ENCODE assay signal across 24 cellular contexts in genomic region chr20:44955270-44955669, GRCh38. TPM values are rescaled to one million over a fixed set of nuclear protein-coding genes. Genes with fewer than 3 reads are reported as not detected.
DNase-seq lines count a peak whose midpoint lies in the region; ATAC-seq and TF ChIP-seq lines count a peak whose summit lies in the region.
"Had no signal": no experiment of that assay in that cellular context is flagged by ENCODE, and none has a peak within 500 bp of the region (broad histone marks: within the 10 kb centered on the region; RNA-seq: fewer than 3 reads in every experiment).

No MANE protein-coding gene starts in this region.

- no peak overlapping the region for H3K27ac Mint-ChIP-seq in neural crest cell (ENCODE audit: unreplicated experiment)
- H3K27ac Mint-ChIP-seq: T-helper 17 cell had no signal

- peaks cover 20% of the 10 kb centered on the region for H3K4me1 Mint-ChIP-seq in neural crest cell

- no peak overlapping the region for H3K4me3 ChIP-seq in BLaER1
- peak overlapping the region; percentile 18; the same call in 1 of the 2 replicates for H3K4me3 ChIP-seq in DOHH2 (ENCODE audit: low read length)
- peak overlapping the region; percentile 10 for H3K4me3 ChIP-seq in OCI-LY7 (ENCODE audit: low read depth, low read length, poor library complexity, severe bottlenecking)
- H3K4me3 ChIP-seq: breast epithelium, left ventricle myocardium inferior, upper lobe of left lung had no signal

- no peaks in the 10 kb centered on the region for H3K27me3 ChIP-seq in BLaER1
- no peaks in the 10 kb centered on the region for H3K27me3 ChIP-seq in DOHH2 (ENCODE audit: control insufficient read depth, low read length)
- H3K27me3 ChIP-seq: breast epithelium, upper lobe of left lung had no signal

- peak overlapping the region; percentile 67 for H3K4me3 Mint-ChIP-seq in neural crest cell
- H3K4me3 Mint-ChIP-seq: naive thymus-derived CD4-positive, alpha-beta T cell had no signal

- H3K9me3 Mint-ChIP-seq in neural crest cell, result no peaks in the 10 kb centered on the region
- H3K9me3 Mint-ChIP-seq: CD4-positive, alpha-beta memory T cell; naive thymus-derived CD4-positive, alpha-beta T cell had no signal

- H3K79me2 ChIP-seq in DOHH2 (ENCODE audit: control insufficient read depth, low read length) (peaks cover 56% of the 10 kb centered on the region), OCI-LY7 (ENCODE audit: insufficient read depth, low read depth, low read length) (peaks cover 37% of the 10 kb centered on the region)

- H3K27me3 Mint-ChIP-seq in neural crest cell (ENCODE audit: low read depth), result no peaks in the 10 kb centered on the region
- H3K27me3 Mint-ChIP-seq: CD4-positive, alpha-beta memory T cell; naive thymus-derived CD4-positive, alpha-beta T cell; T-helper 17 cell had no signal

- H2AFZ ChIP-seq in OCI-LY7 (ENCODE audit: low read length), result no peak overlapping the region

- CTCF ChIA-PET in OCI-LY7 (lab: Charles Lee; ENCODE audit: unreplicated experiment), result no interaction called here
- CTCF ChIA-PET in RWPE1 (lab: Yijun Ruan, JAX), result no interaction called here

- no TSS peak for BruUV-seq in OCI-LY7 (replicated peaks; lab: Mats Ljungman, UMichigan)

- peak overlapping the region; percentile 32; the same call in 1 of the 2 replicates for H3K4me2 ChIP-seq in BLaER1
- peak overlapping the region; percentile 49 for H3K4me2 ChIP-seq in DOHH2 (ENCODE audit: low read length)
- peak overlapping the region; percentile 53 for H3K4me2 ChIP-seq in OCI-LY7 (ENCODE audit: low read length)
- H3K4me2 ChIP-seq: SK-N-SH had no signal

- no peaks in the 10 kb centered on the region for H3F3A ChIP-seq in DOHH2 (ENCODE audit: control insufficient read depth, insufficient read depth)

- 0 out of 2 replicates have a peak overlapping the region, but pooled peaks have one; percentile 48 for H3K27ac ChIP-seq in BLaER1
- peak overlapping the region; percentile 54 for H3K27ac ChIP-seq in DOHH2 (ENCODE audit: low read depth, low read length)
- H3K27ac ChIP-seq in OCI-LY7 (ENCODE audit: low read depth, low read length, poor library complexity, severe bottlenecking), result peak overlapping the region; percentile 61
- H3K27ac ChIP-seq in RWPE1, result no peak overlapping the region
- H3K27ac ChIP-seq: breast epithelium, left ventricle myocardium inferior, upper lobe of left lung had no signal

- DNase-seq in OCI-LY7 (ENCODE audit: low spot score), result no peak
- no peak for DNase-seq in neural crest cell (ENCODE audit: low read depth, low spot score)
- no peak for DNase-seq in occipital lobe (lab: John Stamatoyannopoulos, UW)
- no peak for DNase-seq in RWPE1 (ENCODE audit: low spot score)
- no peak for DNase-seq in sciatic nerve (ENCODE audit: low spot score)
- DNase-seq: activated naive CD4-positive, alpha-beta T cell treated with Interleukin-2 at 50 U/mL for 16 hours; activated T-cell treated with anti-CD3 and anti-CD28 coated beads, Interleukin-2, amount 50 U/mL, for 48 hours; amygdala; CD4-positive, alpha-beta memory T cell; DMS 273 treated with DMSO at 0.1 percent for 48 hours; effector CD8-positive, alpha-beta T cell; left ventricle myocardium inferior; naive thymus-derived CD4-positive, alpha-beta T cell; NCI-H1105 treated with DMSO at 0.1 percent for 48 hours; NCI-H2029 treated with DMSO at 0.1 percent for 48 hours; NCI-H2227 treated with DMSO at 0.1 percent for 48 hours; NCI-H526 treated with DMSO at 0.1 percent for 48 hours; SK-N-SH; stimulated activated CD4-positive, alpha-beta T cell treated with anti-CD3 and anti-CD28 coated beads, Interleukin-2, amount 100 ng/mL, for 24 hours; T-helper 17 cell; upper lobe of left lung had no signal

- POLR2A ChIA-PET in OCI-LY7 (lab: Charles Lee) (interaction anchor here (1.1 kb wide), 1 partner anchor 67 kb away, joined by 4 read pairs; no protein-coding TSS in a partner anchor), RWPE1 (lab: Yijun Ruan, JAX; ENCODE audit: low non-redundant PET) (no interaction called here)

- H4K20me1 ChIP-seq in BLaER1 (peaks cover 60% of the 10 kb centered on the region), DOHH2 (ENCODE audit: control insufficient read depth, insufficient read depth, low read depth, low read length) (peaks cover 13% of the 10 kb centered on the region), OCI-LY7 (ENCODE audit: insufficient read depth, low read length) (peaks cover 5% of the 10 kb centered on the region; the same call in 1 of the 2 replicates)

- no peak overlapping the region for H3K9ac ChIP-seq in BLaER1
- H3K9ac ChIP-seq: SK-N-SH had no signal

- intact Hi-C loops in OCI-LY7 (cut with micrococcal nuclease; ENCODE audit: unreplicated experiment), result no loop called here
- intact Hi-C loops in sciatic nerve (cut with DNase I), result no loop called here

- TF ChIP-seq CTCF in DOHH2 (IDR thresholded peaks at IDR 0.05; ENCODE audit: low read depth, low read length, poor library complexity, severe bottlenecking) (no peak), OCI-LY7 (conservative IDR thresholded peaks at IDR 0.05; ENCODE audit: low read length) (no peak), neural crest cell (conservative IDR thresholded peaks at IDR 0.05) (no peak), RWPE1 (conservative IDR thresholded peaks at IDR 0.05; ENCODE audit: low read depth) (no peak)

- H3K36me3 Mint-ChIP-seq in neural crest cell (ENCODE audit: low read depth), result peaks cover 14% of the 10 kb centered on the region

- peaks cover 56% of the 10 kb centered on the region for H3K4me1 ChIP-seq in BLaER1
- peaks cover 45% of the 10 kb centered on the region for H3K4me1 ChIP-seq in DOHH2 (ENCODE audit: control insufficient read depth, low read length)
- peaks cover 34% of the 10 kb centered on the region for H3K4me1 ChIP-seq in OCI-LY7 (ENCODE audit: insufficient read depth, low read length, poor library complexity, severe bottlenecking)
- H3K4me1 ChIP-seq: breast epithelium had no signal

- ATAC-seq in sciatic nerve, result no peak
- ATAC-seq: naive thymus-derived CD4-positive, alpha-beta T cell; T-helper 17 cell had no signal

- H3K9me2 ChIP-seq in DOHH2 (replicated peaks; ENCODE audit: control insufficient read depth, low read length), result no peaks in the 10 kb centered on the region
- no peaks in the 10 kb centered on the region for H3K9me2 ChIP-seq in OCI-LY7 (ENCODE audit: insufficient read depth, low read length)
- H3K9me2 ChIP-seq: SK-N-SH had no signal

- H3K9me3 ChIP-seq in BLaER1 (no peaks in the 10 kb centered on the region), DOHH2 (ENCODE audit: control insufficient read depth, insufficient read depth, low read length) (no peaks in the 10 kb centered on the region), OCI-LY7 (ENCODE audit: low read length) (no peaks in the 10 kb centered on the region)
- H3K9me3 ChIP-seq: breast epithelium, left ventricle myocardium inferior, SK-N-SH, upper lobe of left lung had no signal

- H3K36me3 ChIP-seq in BLaER1 (peaks cover 82% of the 10 kb centered on the region), DOHH2 (ENCODE audit: control insufficient read depth, low read length) (peaks cover 96% of the 10 kb centered on the region), OCI-LY7 (ENCODE audit: insufficient read depth, low read length) (peaks cover 84% of the 10 kb centered on the region)

RNA-seq across cellular contexts. Expression of gene TOMM34, which starts 4.9 kb away (rescaled TPM):
- 35.2 and 38.6 TPM in 2 replicates for total RNA-seq in OCI-LY7 (2014; rRNA removed; shearing (Covaris generic))
- 48.2 and 50.6 TPM in 2 replicates for total RNA-seq in OCI-LY7 (2022)
- total RNA-seq in neural crest cell, result 39.0 and 39.6 TPM in 2 replicates
- 5.0 TPM for total RNA-seq in occipital lobe
- total RNA-seq in sciatic nerve, result 19.3 TPM

RNA-seq across cellular contexts. Expression of gene STK4, which starts 11.0 kb away (rescaled TPM):
- 67.9 and 80.4 TPM in 2 replicates for total RNA-seq in OCI-LY7 (2014; rRNA removed; shearing (Covaris generic))
- total RNA-seq in OCI-LY7 (2022) (140 and 150 TPM in 2 replicates), neural crest cell (41.2 and 46.4 TPM in 2 replicates), occipital lobe (56.6 TPM), sciatic nerve (43.8 TPM)

RNA-seq across cellular contexts. Expression of gene PABPC1L, which starts 45.4 kb away (rescaled TPM):
- total RNA-seq in OCI-LY7 (2014; rRNA removed; shearing (Covaris generic)), result 48.8 and 58.7 TPM in 2 replicates
- 171 and 203 TPM in 2 replicates for total RNA-seq in OCI-LY7 (2022)
- total RNA-seq in neural crest cell, result 75.0 and 78.6 TPM in 2 replicates
- 4.4 TPM for total RNA-seq in occipital lobe
- 15.6 TPM for total RNA-seq in sciatic nerve
